ENCODE assay signal across 26 cellular contexts in the genomic region with DNA sequence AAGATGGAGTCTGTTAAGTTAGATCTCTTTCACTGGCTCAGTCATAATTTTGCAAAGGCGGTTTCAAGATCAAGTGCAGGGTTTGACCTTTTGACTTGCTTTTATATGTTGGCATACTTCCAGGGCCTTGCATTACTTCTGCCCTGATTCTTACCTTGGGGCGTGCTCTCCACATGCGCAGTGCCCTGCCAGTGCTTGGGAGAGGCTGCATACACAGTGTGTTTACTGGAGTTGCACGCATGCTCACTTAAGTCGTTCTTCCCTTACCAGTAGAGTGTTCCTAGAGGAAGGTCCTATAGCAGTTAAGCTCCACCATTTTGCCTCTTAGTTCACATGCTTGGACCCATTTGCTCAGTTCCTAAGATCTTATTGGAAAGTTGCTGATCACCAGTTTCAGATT. TPM values are rescaled to one million over a fixed set of nuclear protein-coding genes. Genes with fewer than 3 reads are reported as not detected.
DNase-seq lines count a peak whose midpoint lies in the region; ATAC-seq and TF ChIP-seq lines count a peak whose summit lies in the region.
"Had no signal": no experiment of that assay in that cellular context is flagged by ENCODE, and none has a peak within 500 bp of the region (broad histone marks: within the 10 kb centered on the region; RNA-seq: fewer than 3 reads in every experiment).

No MANE protein-coding gene starts in this region.

- H3K4me1 ChIP-seq in Peyer's patch: peaks cover 0 to 15% (median 4%) of the 10 kb centered on the region in 4 donors
- peaks cover 2 to 3% of the 10 kb centered on the region in 2 donors for H3K4me1 ChIP-seq in lung (ENCODE audit: control insufficient read depth in 2 of 2, insufficient read depth in 2 of 2, low read length in 2 of 2)
- H3K4me1 ChIP-seq in thyroid gland: peaks cover 33 to 43% of the 10 kb centered on the region in 2 donors
- H3K4me1 ChIP-seq: prostate gland had no signal

- no peaks in the 10 kb centered on the region for H3K9me3 Mint-ChIP-seq in activated T-cell treated with anti-CD3 and anti-CD28 coated beads, Interleukin-2, amount 50 U/mL, for 4 hours
- H3K9me3 Mint-ChIP-seq in HFFc6: no peaks in the 10 kb centered on the region
- H3K9me3 Mint-ChIP-seq: activated T-cell treated with anti-CD3 and anti-CD28 coated beads, Interleukin-2, amount 50 U/mL, for 72 hours; neural crest cell had no signal

- intact Hi-C loops in thyroid gland (cut with DNase I): no loop called here

- peaks cover 75% of the 10 kb centered on the region for H3K4me1 Mint-ChIP-seq in activated T-cell treated with anti-CD3 and anti-CD28 coated beads, Interleukin-2, amount 50 U/mL, for 4 hours (ENCODE audit: low read depth)
- H3K4me1 Mint-ChIP-seq in HFFc6 (ENCODE audit: low read depth): peaks cover 22% of the 10 kb centered on the region

- 81 to 97% methylated on average over 5 of the region's 5 CpGs for WGBS in lung, 2 donors
- WGBS in thyroid gland, 2 donors: 96 to 98% methylated on average over 5 of the region's 5 CpGs

- H3K27me3 ChIP-seq in Peyer's patch (no peaks in the 10 kb centered on the region), lung (ENCODE audit: control insufficient read depth, insufficient read depth) (no peaks in the 10 kb centered on the region), thyroid gland (no peaks in the 10 kb centered on the region)
- H3K27me3 ChIP-seq: adrenal gland, dorsolateral prefrontal cortex, SJCRH30, suprapubic skin had no signal

- TF ChIP-seq POLR2A in Peyer's patch (IDR thresholded peaks at IDR 0.05) (no peak), thyroid gland (IDR thresholded peaks at IDR 0.05) (no peak)

- H3K36me3 ChIP-seq in Peyer's patch: no peaks in the 10 kb centered on the region
- H3K36me3 ChIP-seq in lung (ENCODE audit: control insufficient read depth in 2 of 2, insufficient read depth in 2 of 2, low read length in 2 of 2): no peaks in the 10 kb centered on the region
- H3K36me3 ChIP-seq in thyroid gland: no peaks in the 10 kb centered on the region
- H3K36me3 ChIP-seq: adrenal gland, prostate gland, SJCRH30, suprapubic skin, WERI-Rb-1 had no signal

- peak overlapping the region in 3 of 4 donors; percentile 6 to 58 (median 48) for H3K27ac ChIP-seq in Peyer's patch
- no peak overlapping the region for H3K27ac ChIP-seq in lung (ENCODE audit: low read depth in 1 of 2, low read length in 1 of 2)
- H3K27ac ChIP-seq in thyroid gland: peak overlapping the region in 2 of 3 donors; percentile 50 to 85
- H3K27ac ChIP-seq: adrenal gland, dorsolateral prefrontal cortex, epithelial cell of prostate, prostate gland, SJCRH30, skin epidermis, suprapubic skin, WERI-Rb-1 had no signal

- H3K27ac Mint-ChIP-seq in HFFc6: no peak overlapping the region
- H3K27ac Mint-ChIP-seq: activated T-cell treated with anti-CD3 and anti-CD28 coated beads, Interleukin-2, amount 50 U/mL, for 72 hours had no signal

- no peaks in the 10 kb centered on the region for H3K27me3 Mint-ChIP-seq in activated T-cell treated with anti-CD3 and anti-CD28 coated beads, Interleukin-2, amount 50 U/mL, for 4 hours (ENCODE audit: low read depth)
- H3K27me3 Mint-ChIP-seq in HFFc6 (ENCODE audit: insufficient read depth): peaks cover 3% of the 10 kb centered on the region

- H3K9me3 ChIP-seq in Peyer's patch: no peaks in the 10 kb centered on the region
- no peaks in the 10 kb centered on the region for H3K9me3 ChIP-seq in lung (ENCODE audit: control insufficient read depth in 2 of 2, insufficient read depth in 1 of 2, low read length in 1 of 2)
- no peaks in the 10 kb centered on the region for H3K9me3 ChIP-seq in thyroid gland
- H3K9me3 ChIP-seq: adrenal gland, prostate gland, SJCRH30, suprapubic skin had no signal

- TF ChIP-seq CTCF in Peyer's patch (IDR thresholded peaks at IDR 0.05) (no peak), lung (IDR thresholded peaks at IDR 0.05; ENCODE audit: control extremely low read depth, extremely low read depth) (no peak), thyroid gland (IDR thresholded peaks at IDR 0.05) (no peak), HFFc6 (IDR thresholded peaks at IDR 0.05) (no peak)

- no peaks in the 10 kb centered on the region for H3K36me3 Mint-ChIP-seq in activated T-cell treated with anti-CD3 and anti-CD28 coated beads, Interleukin-2, amount 50 U/mL, for 4 hours (ENCODE audit: insufficient read depth)
- no peaks in the 10 kb centered on the region for H3K36me3 Mint-ChIP-seq in HFFc6 (ENCODE audit: low read depth)

- H3K4me3 Mint-ChIP-seq in activated T-cell treated with anti-CD3 and anti-CD28 coated beads, Interleukin-2, amount 50 U/mL, for 4 hours: no peak overlapping the region
- H3K4me3 Mint-ChIP-seq in HFFc6: no peak overlapping the region
- H3K4me3 Mint-ChIP-seq: neural crest cell had no signal

- no peak for DNase-seq in activated T-cell treated with anti-CD3 and anti-CD28 coated beads, Interleukin-2, amount 50 U/mL, for 4 hours
- DNase-seq in activated T-cell treated with anti-CD3 and anti-CD28 coated beads for 4 hours (no peak), Peyer's patch (peak in 2 of 3 donors; percentile 75 to 86), lung (ENCODE audit: low spot score) (peak; percentile 33), thyroid gland (no peak), HFFc6 (no peak), amygdala (lab: John Stamatoyannopoulos, UW) (no peak)
- DNase-seq: ACHN; activated T-cell treated with anti-CD3 and anti-CD28 coated beads, Interleukin-2, amount 50 U/mL, for 72 hours; adrenal gland; dorsolateral prefrontal cortex; foreskin melanocyte; KBM-7; mesendoderm; NCI-H2029 treated with DMSO at 0.1 percent for 48 hours; NCI-H524 treated with DMSO at 0.1 percent for 48 hours; SJCRH30; stimulated activated CD4-positive, alpha-beta T cell treated with anti-CD3 and anti-CD28 coated beads, Interleukin-4, amount 100 ng/mL, for 24 hours; WERI-Rb-1 had no signal

- peak; percentile 23 to 27 for ATAC-seq in activated T-cell treated with anti-CD3 and anti-CD28 coated beads, Interleukin-2, amount 50 U/mL, for 4 hours
- ATAC-seq in lung (ENCODE audit: insufficient read depth, low FRiP score) (no peak), HG03442 (IDR thresholded peaks at IDR 0.05; ENCODE audit: unreplicated experiment) (no peak)

- H3K4me3 ChIP-seq in Peyer's patch: no peak overlapping the region
- H3K4me3 ChIP-seq in lung: no peak overlapping the region
- H3K4me3 ChIP-seq in thyroid gland (replicated peaks in 1 of 3): no peak overlapping the region
- H3K4me3 ChIP-seq: adrenal gland, dorsolateral prefrontal cortex, prostate gland, SJCRH30, skin epidermis, suprapubic skin had no signal

RNA-seq across cellular contexts. Expression of a gene that starts 21.0 kb away (rescaled TPM):
- 100 to 1,000 TPM; 177 to 189 (median 187) TPM for total RNA-seq in activated T-cell treated with anti-CD3 and anti-CD28 coated beads, Interleukin-2, amount 50 U/mL, for 4 hours
- total RNA-seq in Peyer's patch (10 to 100 TPM; 36.1 to 78.4 (median 54.5) TPM), lung (100 to 1,000 TPM; 117 to 245 TPM), thyroid gland (100 to 1,000 TPM; 282 to 506 (median 336) TPM)
- 10 to 100 TPM; 53.6 to 83.5 TPM for polyA plus RNA-seq in lung
- total RNA-seq in HFFc6 (2021; fragmentation: NEBNext Ultra II Directional; extraction: Animal tissue kit (Norgen Biotek cat#: 25700)): 100 to 1,000 TPM; 128 to 197 (median 161) TPM

RNA-seq across cellular contexts. Expression of a gene that starts 57.0 kb away (rescaled TPM):
- total RNA-seq in activated T-cell treated with anti-CD3 and anti-CD28 coated beads, Interleukin-2, amount 50 U/mL, for 4 hours: under 1 TPM; 0.19 to 0.53 (median 0.47) TPM
- 1 to 10 TPM in 1 of 4 donors, not detected in 3; 1.1 TPM for total RNA-seq in Peyer's patch
- total RNA-seq in lung: 100 to 1,000 TPM in 1 of 2 donors, 10 to 100 TPM in 1; 30.4 to 433 TPM
- 10 to 100 TPM; 17.9 to 21.9 TPM for polyA plus RNA-seq in lung
- 1 to 10 TPM in 1 of 4 donors, not detected in 3; 1.2 TPM for total RNA-seq in thyroid gland
- total RNA-seq in HFFc6 (2021; fragmentation: NEBNext Ultra II Directional; extraction: Animal tissue kit (Norgen Biotek cat#: 25700)): not detected
- total RNA-seq: activated T-cell treated with anti-CD3 and anti-CD28 coated beads, Interleukin-2, amount 50 U/mL, for 72 hours; neural crest cell; SJCRH30; T-helper 2 cell treated with Interferon-gamma antibody and Interleukin-4, amounts not matched to agents 100 ng/mL and 5 ng/mL, for 36 hours had no signal
- polyA plus RNA-seq: adrenal gland had no signal

Comparison
In these comparisons a context has a peak if more than half of its experiments do, and no peak if none do; other contexts are left out.
1. ATAC-seq: peak in activated T-cell treated with anti-CD3 and anti-CD28 coated beads, Interleukin-2, amount 50 U/mL, for 4 hours (2 of 2); none in lung (single experiment) and HG03442 (single experiment).
2. DNase-seq: peak in Peyer's patch (2 of 3) and lung (single experiment); none in activated T-cell treated with anti-CD3 and anti-CD28 coated beads, Interleukin-2, amount 50 U/mL, for 4 hours (single experiment), activated T-cell treated with anti-CD3 and anti-CD28 coated beads for 4 hours (single experiment), thyroid gland (0 of 2), HFFc6 (single experiment) and amygdala (0 of 56).
3. H3K27ac ChIP-seq: peak in Peyer's patch (3 of 4) and thyroid gland (2 of 3); none in lung (0 of 2).
4. RNA of a gene that starts 57.0 kb away (total RNA-seq): 30.4 to 433 TPM in lung; 0.19 to 0.53 TPM in activated T-cell treated with anti-CD3 and anti-CD28 coated beads, Interleukin-2, amount 50 U/mL, for 4 hours, 1.2 TPM in thyroid gland, 1.1 TPM in Peyer's patch and not detected in HFFc6; every median in the first group is over 10 times any median in the second.